ENCODE assay signal across 8 cellular contexts in the genomic region with DNA sequence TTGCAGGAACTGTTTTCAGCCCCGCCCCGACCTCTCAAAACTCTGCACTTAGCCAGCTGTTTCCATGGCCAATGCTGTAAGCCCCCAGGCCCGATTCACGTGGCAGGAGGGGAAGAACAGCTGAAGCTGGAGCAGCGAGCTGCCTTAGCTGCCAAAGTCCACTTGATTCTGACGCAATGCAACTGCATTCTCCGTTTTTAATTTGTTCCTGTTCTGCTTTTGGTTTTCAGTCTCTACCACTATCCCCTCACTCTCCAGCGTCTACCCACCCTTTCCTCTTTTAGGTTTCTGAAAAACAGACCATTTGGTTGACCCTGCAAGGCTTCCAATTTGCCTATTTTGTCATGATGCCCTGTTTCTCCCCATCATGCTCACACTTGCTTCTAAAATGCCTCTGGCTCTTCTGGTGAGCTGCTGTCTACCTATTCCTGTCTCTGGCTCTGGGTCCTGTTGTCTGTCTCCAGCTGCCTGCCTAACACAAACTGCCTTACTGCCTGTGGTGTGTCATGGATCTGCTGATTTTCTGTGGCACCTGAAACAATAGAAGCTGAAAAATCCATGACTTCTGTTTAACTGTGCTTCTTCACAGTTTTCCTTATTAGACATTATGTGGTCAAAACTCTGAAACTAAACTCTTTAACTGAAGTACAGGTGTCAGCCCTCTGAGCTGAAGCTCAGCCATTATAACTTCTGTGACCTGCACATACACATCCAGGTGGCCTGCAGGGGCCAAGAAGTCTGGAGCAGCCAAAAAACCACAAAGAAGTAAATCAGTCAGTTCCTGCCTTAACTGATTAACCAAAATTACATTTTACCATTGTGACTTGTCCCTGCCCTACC.
DNase-seq lines count a peak whose midpoint lies in the region; ATAC-seq and TF ChIP-seq lines count a peak whose summit lies in the region.

No MANE protein-coding gene starts in this region.

- H3K9me3 ChIP-seq in CD4-positive, alpha-beta memory T cell (ENCODE audit: control insufficient read depth in 1 of 2, low read length in 2 of 2) = no peaks in the 10 kb centered on the region

- no peaks in the 10 kb centered on the region for H3K36me3 ChIP-seq in CD4-positive, alpha-beta memory T cell (ENCODE audit: insufficient read depth, low read length)

- DNase-seq in RPMI8226 (peak; percentile 79), pons (ENCODE audit: low spot score) (peak; percentile 38), HPDE6-E6E7 (ENCODE audit: extremely low spot score) (no peak), HFFc6 (no peak)
- DNase-seq in CD4-positive, alpha-beta memory T cell = no peak
- no peak for DNase-seq in activated naive CD4-positive, alpha-beta T cell treated with anti-CD3 and anti-CD28 coated beads, Interleukin-2, amount 50 U/mL, for 72 hours (ENCODE audit: low spot score in 2 of 2)

- TF ChIP-seq POLR2A in GM19193 (IDR thresholded peaks at IDR 0.05; ENCODE audit: extremely low read depth, insufficient read depth, insufficient read length) = peak; percentile 12

- no peak overlapping the region for H3K27ac ChIP-seq in CD4-positive, alpha-beta memory T cell (ENCODE audit: low read depth, low read length)

- POLR2A ChIA-PET in CD4-positive, alpha-beta memory T cell (lab: Charles Lee; ENCODE audit: partially characterized antibody) = no interaction called here

- no peak for TF ChIP-seq CTCF in HFFc6 (IDR thresholded peaks at IDR 0.05)

- no peaks in the 10 kb centered on the region for H3K27me3 Mint-ChIP-seq in CD4-positive, alpha-beta memory T cell
- H3K27me3 Mint-ChIP-seq in HFFc6 (ENCODE audit: insufficient read depth) = peaks cover 2% of the 10 kb centered on the region

- CTCF ChIA-PET in CD4-positive, alpha-beta memory T cell (lab: Charles Lee; ENCODE audit: partially characterized antibody) = no interaction called here

- no peaks in the 10 kb centered on the region for H3K4me1 ChIP-seq in CD4-positive, alpha-beta memory T cell (ENCODE audit: insufficient read depth, low read length)

- H3K27me3 ChIP-seq in CD4-positive, alpha-beta memory T cell (ENCODE audit: insufficient read depth, low read length) = no peaks in the 10 kb centered on the region

- H3K27ac Mint-ChIP-seq in CD4-positive, alpha-beta memory T cell = no peak overlapping the region
- H3K27ac Mint-ChIP-seq in HFFc6 = no peak overlapping the region
- H3K27ac Mint-ChIP-seq in activated naive CD4-positive, alpha-beta T cell treated with anti-CD3 and anti-CD28 coated beads, Interleukin-2, amount 50 U/mL, for 72 hours = no peak overlapping the region

- H3K9me3 Mint-ChIP-seq in CD4-positive, alpha-beta memory T cell = peaks cover 0 to 16% (median 8%) of the 10 kb centered on the region in 8 donors
- peaks cover 32% of the 10 kb centered on the region for H3K9me3 Mint-ChIP-seq in HFFc6
- peaks cover 24 to 25% of the 10 kb centered on the region in 2 donors for H3K9me3 Mint-ChIP-seq in activated naive CD4-positive, alpha-beta T cell treated with anti-CD3 and anti-CD28 coated beads, Interleukin-2, amount 50 U/mL, for 72 hours

- no peaks in the 10 kb centered on the region for H3K4me1 Mint-ChIP-seq in CD4-positive, alpha-beta memory T cell
- no peaks in the 10 kb centered on the region for H3K4me1 Mint-ChIP-seq in HFFc6 (ENCODE audit: low read depth)

- peak; percentile 83 for ATAC-seq in HG02938 (IDR thresholded peaks at IDR 0.05; ENCODE audit: unreplicated experiment)
- no peak for ATAC-seq in activated naive CD4-positive, alpha-beta T cell treated with anti-CD3 and anti-CD28 coated beads, Interleukin-2, amount 50 U/mL, for 72 hours

- intact Hi-C loops in CD4-positive, alpha-beta memory T cell (cut with micrococcal nuclease) = no loop called here

- no peak overlapping the region for H3K4me3 Mint-ChIP-seq in CD4-positive, alpha-beta memory T cell
- H3K4me3 Mint-ChIP-seq in HFFc6 = no peak overlapping the region

- H3K4me3 ChIP-seq in CD4-positive, alpha-beta memory T cell (ENCODE audit: low read length in 2 of 2) = no peak overlapping the region

- no peaks in the 10 kb centered on the region for H3K36me3 Mint-ChIP-seq in CD4-positive, alpha-beta memory T cell
- H3K36me3 Mint-ChIP-seq in HFFc6 (ENCODE audit: low read depth) = no peaks in the 10 kb centered on the region; the same call in 1 of the 2 replicates
- H3K36me3 Mint-ChIP-seq in activated naive CD4-positive, alpha-beta T cell treated with anti-CD3 and anti-CD28 coated beads, Interleukin-2, amount 50 U/mL, for 72 hours = peaks cover 0 to 16% of the 10 kb centered on the region in 2 donors

Comparison
In these comparisons a context has a peak if more than half of its experiments do, and no peak if none do; other contexts are left out.
1. DNase-seq: peak in RPMI8226 (single experiment) and pons (single experiment); none in CD4-positive, alpha-beta memory T cell (0 of 5), HPDE6-E6E7 (single experiment), HFFc6 (single experiment) and activated naive CD4-positive, alpha-beta T cell treated with anti-CD3 and anti-CD28 coated beads, Interleukin-2, amount 50 U/mL, for 72 hours (0 of 2).